In genomic region chr9:89065921-89066320, GRCh38 we compare ENCODE assay signal across 15 cellular contexts.
DNase-seq lines count a peak whose midpoint lies in the region; ATAC-seq and TF ChIP-seq lines count a peak whose summit lies in the region.
"Had no signal": no experiment of that assay in that cellular context is flagged by ENCODE, and none has a peak within 500 bp of the region (broad histone marks: within the 10 kb centered on the region; RNA-seq: fewer than 3 reads in every experiment).

No MANE protein-coding gene starts in this region.

- peaks cover 40% of the 10 kb centered on the region for H3K4me1 ChIP-seq in Karpas-422 (ENCODE audit: low read length)
- H3K4me1 ChIP-seq: BLaER1 treated with 17β-estradiol and CSF1 and Interleukin-3, amounts not matched to agents 10 nM and 100 nM had no signal

- no peaks in the 10 kb centered on the region for H3K9me3 Mint-ChIP-seq in CD4-positive, alpha-beta T cell
- H3K9me3 Mint-ChIP-seq: CD4-positive, CD25-positive, alpha-beta regulatory T cell had no signal

- POLR2A ChIA-PET in CD4-positive, alpha-beta T cell (lab: Charles Lee) = no interaction called here

- no peaks in the 10 kb centered on the region for H4K20me1 ChIP-seq in Karpas-422 (ENCODE audit: insufficient read depth, low read depth, low read length)
- H4K20me1 ChIP-seq: BLaER1 treated with 17β-estradiol and CSF1 and Interleukin-3, amounts not matched to agents 10 nM and 100 nM had no signal

- ATAC-seq in GM18867 (IDR thresholded peaks at IDR 0.05; ENCODE audit: unreplicated experiment) (peak; percentile 67), HG02884 (IDR thresholded peaks at IDR 0.05; ENCODE audit: unreplicated experiment) (peak; percentile 85), HG03439 (IDR thresholded peaks at IDR 0.05; ENCODE audit: unreplicated experiment) (no peak)
- ATAC-seq in CD4-positive, alpha-beta T cell (ENCODE audit: poor library complexity) = no peak
- ATAC-seq: HCT116 had no signal

- TF ChIP-seq CTCF in CD4-positive, alpha-beta T cell (IDR thresholded peaks at IDR 0.05) = no peak

- DNase-seq in Karpas-422 = peak; percentile 91
- no peak for DNase-seq in activated CD4-positive, alpha-beta T cell treated with anti-CD3 and anti-CD28 coated beads, Interleukin-2, amount 50 U/mL, for 4 hours
- no peak for DNase-seq in SHP77 (lab: John Stamatoyannopoulos, UW)
- DNase-seq in CD4-positive, alpha-beta T cell = no peak
- DNase-seq: ACHN; Calu3; CD4-positive, CD25-positive, alpha-beta regulatory T cell; DMS 273 treated with DMSO at 0.1 percent for 48 hours; KG1 had no signal

- peaks cover 5% of the 10 kb centered on the region for H3K27me3 Mint-ChIP-seq in CD4-positive, alpha-beta T cell

- 0 out of 2 replicates have a peak overlapping the region, but pooled peaks have one; percentile 19 for H3K9ac ChIP-seq in Karpas-422 (ENCODE audit: low read length)
- H3K9ac ChIP-seq: BLaER1 treated with 17β-estradiol and CSF1 and Interleukin-3, amounts not matched to agents 10 nM and 100 nM had no signal

- H3K4me2 ChIP-seq in Karpas-422 (ENCODE audit: low read depth, low read length, poor library complexity, severe bottlenecking) = peak overlapping the region; percentile 62
- H3K4me2 ChIP-seq: BLaER1 treated with 17β-estradiol and CSF1 and Interleukin-3, amounts not matched to agents 10 nM and 100 nM had no signal

- intact Hi-C loops in CD4-positive, alpha-beta T cell (cut with DNase I, micrococcal nuclease) = no loop called here

- no peak overlapping the region for H3K4me3 Mint-ChIP-seq in CD4-positive, alpha-beta T cell
- H3K4me3 Mint-ChIP-seq: CD4-positive, CD25-positive, alpha-beta regulatory T cell; IgD-negative memory B cell had no signal

- peak overlapping the region; percentile 28; the same call in 1 of the 2 replicates for H3K4me3 ChIP-seq in Karpas-422 (ENCODE audit: low read length)
- H3K4me3 ChIP-seq: BLaER1 treated with 17β-estradiol and CSF1 and Interleukin-3, amounts not matched to agents 10 nM and 100 nM had no signal

- no peaks in the 10 kb centered on the region for H3K36me3 ChIP-seq in Karpas-422 (ENCODE audit: insufficient read depth, low read length)
- H3K36me3 ChIP-seq: BLaER1 treated with 17β-estradiol and CSF1 and Interleukin-3, amounts not matched to agents 10 nM and 100 nM had no signal

- H3K27ac ChIP-seq in Karpas-422 (ENCODE audit: low read length) = peak overlapping the region; percentile 59
- no peak overlapping the region for H3K27ac ChIP-seq in CD4-positive, alpha-beta T cell (ENCODE audit: low read depth, low read length)
- H3K27ac ChIP-seq: BLaER1 treated with 17β-estradiol and CSF1 and Interleukin-3, amounts not matched to agents 10 nM and 100 nM had no signal

- H3K79me2 ChIP-seq in Karpas-422 (ENCODE audit: low read length) = no peaks in the 10 kb centered on the region

- H3K9me2 ChIP-seq in Karpas-422 (replicated peaks; ENCODE audit: insufficient read depth, low read length) = no peaks in the 10 kb centered on the region; the same call in 1 of the 2 replicates

- H2AFZ ChIP-seq in Karpas-422 (ENCODE audit: low read length) = no peak overlapping the region

- CTCF ChIA-PET in CD4-positive, alpha-beta T cell (lab: Charles Lee) = no interaction called here

- H3K9me3 ChIP-seq in Karpas-422 (ENCODE audit: low read length) = no peaks in the 10 kb centered on the region
- H3K9me3 ChIP-seq in CD4-positive, alpha-beta T cell (ENCODE audit: control insufficient read depth, low read length) = no peaks in the 10 kb centered on the region
- H3K9me3 ChIP-seq: BLaER1 treated with 17β-estradiol and CSF1 and Interleukin-3, amounts not matched to agents 10 nM and 100 nM had no signal

- no peaks in the 10 kb centered on the region for H3K4me1 Mint-ChIP-seq in CD4-positive, alpha-beta T cell (ENCODE audit: low read depth)
- H3K4me1 Mint-ChIP-seq: CD4-positive, CD25-positive, alpha-beta regulatory T cell; IgD-negative memory B cell had no signal

- no peaks in the 10 kb centered on the region for H3K36me3 Mint-ChIP-seq in CD4-positive, alpha-beta T cell (ENCODE audit: low read depth)
- H3K36me3 Mint-ChIP-seq: CD4-positive, CD25-positive, alpha-beta regulatory T cell; IgD-negative memory B cell had no signal

- no peaks in the 10 kb centered on the region for H3K27me3 ChIP-seq in Karpas-422 (ENCODE audit: low read length)
- H3K27me3 ChIP-seq in CD4-positive, alpha-beta T cell (ENCODE audit: control insufficient read depth, insufficient read depth, low read length) = no peaks in the 10 kb centered on the region
- H3K27me3 ChIP-seq: BLaER1 treated with 17β-estradiol and CSF1 and Interleukin-3, amounts not matched to agents 10 nM and 100 nM had no signal

- no peak overlapping the region for H3K27ac Mint-ChIP-seq in CD4-positive, alpha-beta T cell
- H3K27ac Mint-ChIP-seq: CD4-positive, CD25-positive, alpha-beta regulatory T cell; IgD-negative memory B cell had no signal

Comparison
In these comparisons a context has a peak if more than half of its experiments do, and no peak if none do; other contexts are left out.
1. ATAC-seq: peak in GM18867 (single experiment) and HG02884 (single experiment); none in CD4-positive, alpha-beta T cell (single experiment) and HG03439 (single experiment).